In the genomic region with DNA sequence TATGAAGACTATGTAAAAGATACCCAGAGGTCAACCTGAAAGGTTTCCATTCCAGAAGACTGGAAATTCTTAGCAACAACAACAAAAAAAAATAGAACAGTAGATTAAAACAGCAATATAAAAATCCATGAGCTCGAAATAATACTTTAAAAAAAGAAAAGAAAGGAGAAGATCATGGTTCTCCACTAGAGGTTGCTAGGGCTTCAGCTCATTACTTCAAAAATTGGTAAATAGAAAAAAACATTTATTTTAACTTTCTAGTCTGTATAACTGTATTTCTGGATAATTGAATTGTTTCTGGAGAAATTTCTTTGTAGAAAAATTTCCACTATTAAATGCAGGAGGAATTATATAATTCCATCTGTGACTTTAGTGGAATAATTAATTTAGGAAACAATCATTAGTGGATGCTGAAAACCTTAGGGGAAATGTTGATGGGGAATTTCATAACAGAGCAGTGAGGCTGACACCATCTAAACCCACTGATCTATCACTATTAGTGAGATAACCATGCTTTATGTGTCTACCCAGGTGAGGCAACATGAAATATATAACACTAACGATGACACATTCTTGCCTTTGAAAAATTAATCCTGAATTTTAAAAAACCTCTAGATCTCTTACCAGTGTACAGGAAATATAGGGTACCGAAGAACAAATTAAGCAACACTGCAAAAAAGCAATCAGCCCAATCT, we compare ENCODE assay signal across 1 cellular context.
TF ChIP-seq lines count a peak whose summit lies in the region.

No MANE protein-coding gene starts in this region.

TF ChIP-seq in WTC11, 78 proteins besides CTCF, POLR2A, EP300 and RAD21 (continued from another document):
- TF ChIP-seq AR (CRISPR knock-in tag; IDR thresholded peaks at IDR 0.05) (no peak), RELA (CRISPR knock-in tag; IDR thresholded peaks at IDR 0.05; ENCODE audit: borderline replicate concordance) (no peak), JUN (CRISPR knock-in tag; IDR thresholded peaks at IDR 0.05) (no peak)
